Comparison of ENCODE assay signal across 1 cellular context in the genomic region with DNA sequence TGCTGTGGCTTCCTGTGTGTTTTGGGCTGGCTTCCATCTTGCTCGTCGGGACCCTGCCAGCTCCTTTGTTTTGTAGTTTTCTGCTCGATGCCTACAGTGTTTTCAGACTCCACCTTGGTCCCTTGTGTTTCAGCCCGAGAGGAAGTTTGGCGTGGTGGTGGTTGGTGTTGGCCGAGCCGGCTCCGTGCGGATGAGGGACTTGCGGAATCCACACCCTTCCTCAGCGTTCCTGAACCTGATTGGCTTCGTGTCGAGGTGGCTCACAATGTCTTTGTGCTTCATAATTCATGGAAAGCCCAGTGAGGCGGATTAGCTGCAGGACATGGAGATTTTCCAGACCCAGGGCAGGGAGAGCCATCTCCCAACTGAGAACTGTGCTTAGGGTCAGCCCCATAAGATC.
TF ChIP-seq lines count a peak whose summit lies in the region.

No MANE protein-coding gene starts in this region.

TF ChIP-seq in WTC11, 78 proteins besides CTCF, POLR2A, EP300 and RAD21 (continued from another document):
- TF ChIP-seq, protein P1, sequence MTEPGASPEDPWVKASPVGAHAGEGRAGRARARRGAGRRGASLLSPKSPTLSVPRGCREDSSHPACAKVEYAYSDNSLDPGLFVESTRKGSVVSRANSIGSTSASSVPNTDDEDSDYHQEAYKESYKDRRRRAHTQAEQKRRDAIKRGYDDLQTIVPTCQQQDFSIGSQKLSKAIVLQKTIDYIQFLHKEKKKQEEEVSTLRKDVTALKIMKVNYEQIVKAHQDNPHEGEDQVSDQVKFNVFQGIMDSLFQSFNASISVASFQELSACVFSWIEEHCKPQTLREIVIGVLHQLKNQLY (CRISPR knock-in tag; IDR thresholded peaks at IDR 0.05): no peak
- TF ChIP-seq, protein P2, sequence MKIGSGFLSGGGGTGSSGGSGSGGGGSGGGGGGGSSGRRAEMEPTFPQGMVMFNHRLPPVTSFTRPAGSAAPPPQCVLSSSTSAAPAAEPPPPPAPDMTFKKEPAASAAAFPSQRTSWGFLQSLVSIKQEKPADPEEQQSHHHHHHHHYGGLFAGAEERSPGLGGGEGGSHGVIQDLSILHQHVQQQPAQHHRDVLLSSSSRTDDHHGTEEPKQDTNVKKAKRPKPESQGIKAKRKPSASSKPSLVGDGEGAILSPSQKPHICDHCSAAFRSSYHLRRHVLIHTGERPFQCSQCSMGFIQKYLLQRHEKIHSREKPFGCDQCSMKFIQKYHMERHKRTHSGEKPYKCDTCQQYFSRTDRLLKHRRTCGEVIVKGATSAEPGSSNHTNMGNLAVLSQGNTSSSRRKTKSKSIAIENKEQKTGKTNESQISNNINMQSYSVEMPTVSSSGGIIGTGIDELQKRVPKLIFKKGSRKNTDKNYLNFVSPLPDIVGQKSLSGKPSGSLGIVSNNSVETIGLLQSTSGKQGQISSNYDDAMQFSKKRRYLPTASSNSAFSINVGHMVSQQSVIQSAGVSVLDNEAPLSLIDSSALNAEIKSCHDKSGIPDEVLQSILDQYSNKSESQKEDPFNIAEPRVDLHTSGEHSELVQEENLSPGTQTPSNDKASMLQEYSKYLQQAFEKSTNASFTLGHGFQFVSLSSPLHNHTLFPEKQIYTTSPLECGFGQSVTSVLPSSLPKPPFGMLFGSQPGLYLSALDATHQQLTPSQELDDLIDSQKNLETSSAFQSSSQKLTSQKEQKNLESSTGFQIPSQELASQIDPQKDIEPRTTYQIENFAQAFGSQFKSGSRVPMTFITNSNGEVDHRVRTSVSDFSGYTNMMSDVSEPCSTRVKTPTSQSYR (CRISPR knock-in tag; IDR thresholded peaks at IDR 0.05): no peak
- TF ChIP-seq NFYB (CRISPR knock-in tag; conservative IDR thresholded peaks at IDR 0.05; ENCODE audit: low read depth) (no peak), OVOL2 (CRISPR knock-in tag; IDR thresholded peaks at IDR 0.05; ENCODE audit: borderline replicate concordance) (no peak), ZNF423 (CRISPR knock-in tag; IDR thresholded peaks at IDR 0.05) (no peak), RORB (CRISPR knock-in tag; IDR thresholded peaks at IDR 0.05) (no peak)
- TF ChIP-seq, protein P3, sequence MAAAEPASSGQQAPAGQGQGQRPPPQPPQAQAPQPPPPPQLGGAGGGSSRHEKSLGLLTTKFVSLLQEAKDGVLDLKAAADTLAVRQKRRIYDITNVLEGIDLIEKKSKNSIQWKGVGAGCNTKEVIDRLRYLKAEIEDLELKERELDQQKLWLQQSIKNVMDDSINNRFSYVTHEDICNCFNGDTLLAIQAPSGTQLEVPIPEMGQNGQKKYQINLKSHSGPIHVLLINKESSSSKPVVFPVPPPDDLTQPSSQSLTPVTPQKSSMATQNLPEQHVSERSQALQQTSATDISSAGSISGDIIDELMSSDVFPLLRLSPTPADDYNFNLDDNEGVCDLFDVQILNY (CRISPR knock-in tag; IDR thresholded peaks at IDR 0.05): no peak
- TF ChIP-seq, protein P4, sequence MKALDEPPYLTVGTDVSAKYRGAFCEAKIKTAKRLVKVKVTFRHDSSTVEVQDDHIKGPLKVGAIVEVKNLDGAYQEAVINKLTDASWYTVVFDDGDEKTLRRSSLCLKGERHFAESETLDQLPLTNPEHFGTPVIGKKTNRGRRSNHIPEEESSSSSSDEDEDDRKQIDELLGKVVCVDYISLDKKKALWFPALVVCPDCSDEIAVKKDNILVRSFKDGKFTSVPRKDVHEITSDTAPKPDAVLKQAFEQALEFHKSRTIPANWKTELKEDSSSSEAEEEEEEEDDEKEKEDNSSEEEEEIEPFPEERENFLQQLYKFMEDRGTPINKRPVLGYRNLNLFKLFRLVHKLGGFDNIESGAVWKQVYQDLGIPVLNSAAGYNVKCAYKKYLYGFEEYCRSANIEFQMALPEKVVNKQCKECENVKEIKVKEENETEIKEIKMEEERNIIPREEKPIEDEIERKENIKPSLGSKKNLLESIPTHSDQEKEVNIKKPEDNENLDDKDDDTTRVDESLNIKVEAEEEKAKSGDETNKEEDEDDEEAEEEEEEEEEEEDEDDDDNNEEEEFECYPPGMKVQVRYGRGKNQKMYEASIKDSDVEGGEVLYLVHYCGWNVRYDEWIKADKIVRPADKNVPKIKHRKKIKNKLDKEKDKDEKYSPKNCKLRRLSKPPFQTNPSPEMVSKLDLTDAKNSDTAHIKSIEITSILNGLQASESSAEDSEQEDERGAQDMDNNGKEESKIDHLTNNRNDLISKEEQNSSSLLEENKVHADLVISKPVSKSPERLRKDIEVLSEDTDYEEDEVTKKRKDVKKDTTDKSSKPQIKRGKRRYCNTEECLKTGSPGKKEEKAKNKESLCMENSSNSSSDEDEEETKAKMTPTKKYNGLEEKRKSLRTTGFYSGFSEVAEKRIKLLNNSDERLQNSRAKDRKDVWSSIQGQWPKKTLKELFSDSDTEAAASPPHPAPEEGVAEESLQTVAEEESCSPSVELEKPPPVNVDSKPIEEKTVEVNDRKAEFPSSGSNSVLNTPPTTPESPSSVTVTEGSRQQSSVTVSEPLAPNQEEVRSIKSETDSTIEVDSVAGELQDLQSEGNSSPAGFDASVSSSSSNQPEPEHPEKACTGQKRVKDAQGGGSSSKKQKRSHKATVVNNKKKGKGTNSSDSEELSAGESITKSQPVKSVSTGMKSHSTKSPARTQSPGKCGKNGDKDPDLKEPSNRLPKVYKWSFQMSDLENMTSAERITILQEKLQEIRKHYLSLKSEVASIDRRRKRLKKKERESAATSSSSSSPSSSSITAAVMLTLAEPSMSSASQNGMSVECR (CRISPR knock-in tag; IDR thresholded peaks at IDR 0.05; ENCODE audit: borderline replicate concordance): no peak
TF ChIP-seq in WTC11: peak in this region for 0.
